In the genomic region with DNA sequence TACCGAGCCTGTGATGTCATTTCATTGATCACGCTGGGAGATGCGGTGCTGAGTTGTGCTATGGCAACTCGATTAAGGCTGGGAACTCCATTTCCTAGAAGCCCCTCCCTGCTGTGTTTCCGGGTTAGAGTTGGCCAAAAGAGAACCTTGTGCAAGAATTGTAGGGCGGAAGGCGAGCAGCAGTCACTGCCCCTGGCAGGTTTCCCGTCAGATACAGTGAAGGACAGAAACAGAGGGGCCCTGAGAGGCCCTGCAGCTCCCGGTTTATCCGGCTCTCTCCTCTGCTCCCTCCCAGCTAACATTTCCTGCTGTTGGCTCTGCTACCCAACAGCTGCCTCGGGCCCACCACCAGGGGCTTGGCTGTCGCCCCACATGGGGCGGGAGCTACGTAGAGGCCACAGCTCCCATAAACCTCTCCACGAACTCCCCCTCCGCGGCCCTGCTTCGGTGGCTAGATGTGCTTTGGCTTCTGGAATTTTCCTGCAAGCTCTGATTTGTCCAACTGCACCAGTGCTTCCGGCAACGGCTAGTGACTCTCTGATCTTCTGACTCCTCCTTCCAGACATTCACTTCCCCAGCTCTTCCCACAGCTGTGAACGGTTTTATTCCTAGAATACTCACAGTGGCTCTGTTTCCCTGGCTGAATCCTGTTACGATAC, we compare ENCODE assay signal across 8 cellular contexts.
DNase-seq lines count a peak whose midpoint lies in the region; ATAC-seq and TF ChIP-seq lines count a peak whose summit lies in the region.

No MANE protein-coding gene starts in this region.

- peak overlapping the region; percentile 89 for H3K27ac ChIP-seq in duodenal mucosa (ENCODE audit: low read depth, low read length)
- H3K27ac ChIP-seq in lung (ENCODE audit: low read depth in 1 of 2, low read length in 1 of 2), result peak overlapping the region; percentile 74 to 89

- peak overlapping the region; percentile 61 to 63 for H3K9ac ChIP-seq in duodenal mucosa (ENCODE audit: low read depth in 1 of 2, low read length in 2 of 2)

- H3K4me3 ChIP-seq in duodenal mucosa (ENCODE audit: low read depth in 1 of 2, low read length in 2 of 2), result peak overlapping the region; percentile 49 to 66
- no peak overlapping the region for H3K4me3 ChIP-seq in lung

- no peaks in the 10 kb centered on the region for H3K36me3 ChIP-seq in duodenal mucosa (ENCODE audit: control insufficient read depth in 1 of 2, insufficient read depth in 2 of 2, low read length in 2 of 2)
- no peaks in the 10 kb centered on the region for H3K36me3 ChIP-seq in lung (ENCODE audit: control insufficient read depth in 2 of 2, insufficient read depth in 2 of 2, low read length in 2 of 2)

- H3K4me1 ChIP-seq in duodenal mucosa (ENCODE audit: control insufficient read depth in 1 of 2, insufficient read depth in 2 of 2, low read length in 2 of 2), result peaks cover 0 to 4% of the 10 kb centered on the region in 2 donors
- no peaks in the 10 kb centered on the region for H3K4me1 ChIP-seq in lung (ENCODE audit: control insufficient read depth in 2 of 2, insufficient read depth in 2 of 2, low read length in 2 of 2)

- WGBS in lung, 2 donors, result 2 to 19% methylated on average over 12 to 22 of the region's 22 CpGs

- no peak for TF ChIP-seq CTCF in lung (IDR thresholded peaks at IDR 0.05; ENCODE audit: control extremely low read depth, extremely low read depth)

- DNase-seq in GM04504 (ENCODE audit: low read depth) (peak; percentile 60), NCI-H2029 (lab: John Stamatoyannopoulos, UW) (peak; percentile 32), lung (ENCODE audit: low spot score) (peak; percentile 82), cerebellar nuclear complex (lab: John Stamatoyannopoulos, UW) (no peak)
- peak; percentile 14 to 28 for DNase-seq in activated CD4-positive, alpha-beta T cell treated with anti-CD3 and anti-CD28 coated beads, Interleukin-2, amount 50 U/mL, for 4 hours
- DNase-seq in stimulated activated CD4-positive, alpha-beta T cell treated with anti-CD3 and anti-CD28 coated beads, Interleukin-4, amount 100 ng/mL, for 4 hours, result peak; percentile 8 to 45

- peak; percentile 84 for ATAC-seq in lung (ENCODE audit: insufficient read depth, low FRiP score)
- ATAC-seq in HG03097 (IDR thresholded peaks at IDR 0.05; ENCODE audit: low FRiP score, unreplicated experiment), result no peak

- H3K9me3 ChIP-seq in duodenal mucosa (ENCODE audit: control insufficient read depth in 1 of 2, low read length in 2 of 2) (no peaks in the 10 kb centered on the region), lung (ENCODE audit: control insufficient read depth in 2 of 2, insufficient read depth in 1 of 2, low read length in 1 of 2) (peaks cover 0 to 2% of the 10 kb centered on the region in 2 donors)

- H3K27me3 ChIP-seq in duodenal mucosa (ENCODE audit: control insufficient read depth in 1 of 2, insufficient read depth in 2 of 2, low read length in 2 of 2), result no peaks in the 10 kb centered on the region
- no peaks in the 10 kb centered on the region for H3K27me3 ChIP-seq in lung (ENCODE audit: control insufficient read depth, insufficient read depth)

Comparison
In these comparisons a context has a peak if more than half of its experiments do, and no peak if none do; other contexts are left out.
1. DNase-seq: peak in GM04504 (single experiment), NCI-H2029 (single experiment), activated CD4-positive, alpha-beta T cell treated with anti-CD3 and anti-CD28 coated beads, Interleukin-2, amount 50 U/mL, for 4 hours (2 of 2), lung (single experiment) and stimulated activated CD4-positive, alpha-beta T cell treated with anti-CD3 and anti-CD28 coated beads, Interleukin-4, amount 100 ng/mL, for 4 hours (2 of 2); none in cerebellar nuclear complex (0 of 2).